In the genomic region with DNA sequence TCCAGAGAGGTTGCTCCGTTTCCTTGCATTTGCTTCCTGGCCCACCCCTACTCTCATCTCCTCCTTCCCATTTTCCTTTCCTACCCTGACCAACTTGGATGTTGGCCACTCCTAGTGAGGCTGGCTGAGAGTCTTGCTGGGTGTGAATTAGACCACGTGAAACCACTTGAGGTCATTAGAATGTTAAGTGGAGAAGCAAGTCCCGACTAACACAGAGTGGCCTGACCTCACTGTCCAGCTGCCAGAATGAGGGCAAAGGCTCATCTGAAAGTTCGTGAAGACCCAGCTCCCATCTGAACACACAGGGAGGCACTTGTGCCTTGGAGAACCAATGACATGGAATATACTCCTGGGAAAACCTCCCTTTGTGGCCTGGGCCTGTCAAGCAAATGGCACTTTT, we compare ENCODE assay signal across 18 cellular contexts.
DNase-seq lines count a peak whose midpoint lies in the region; ATAC-seq and TF ChIP-seq lines count a peak whose summit lies in the region.
"Had no signal": no experiment of that assay in that cellular context is flagged by ENCODE, and none has a peak within 500 bp of the region (broad histone marks: within the 10 kb centered on the region; RNA-seq: fewer than 3 reads in every experiment).

No MANE protein-coding gene starts in this region.

- H3K79me2 ChIP-seq in OCI-LY3 (ENCODE audit: low read length) = no peaks in the 10 kb centered on the region

- H3K9me3 ChIP-seq in OCI-LY3 (ENCODE audit: insufficient read depth, low read length) (no peaks in the 10 kb centered on the region), lower lobe of right lung (no peaks in the 10 kb centered on the region)
- H3K9me3 ChIP-seq: BE2C, HAP-1 had no signal

- ATAC-seq in lower lobe of right lung = peak; percentile 68 to 75
- no peak for ATAC-seq in stimulated activated memory B cell treated with anti-CD40 and anti-IgM and Interleukin-4, amounts not matched to agents 10 μg/mL and 1 μg/mL and 100 μg/mL, for 72 hours
- ATAC-seq: GM12878 had no signal

- intact Hi-C loops in lower lobe of right lung (cut with DNase I) = no loop called here

- no peaks in the 10 kb centered on the region for H3K27me3 Mint-ChIP-seq in neural crest cell (ENCODE audit: low read depth)
- H3K27me3 Mint-ChIP-seq in stimulated activated memory B cell treated with anti-CD40 and anti-IgM and Interleukin-4, amounts not matched to agents 10 μg/mL and 1 μg/mL and 100 μg/mL, for 72 hours = no peaks in the 10 kb centered on the region

- TF ChIP-seq CTCF in OCI-LY3 (IDR thresholded peaks at IDR 0.05; ENCODE audit: low read depth, low read length) (no peak), lower lobe of right lung (IDR thresholded peaks at IDR 0.05) (no peak), neural crest cell (conservative IDR thresholded peaks at IDR 0.05) (no peak)

- H4K20me1 ChIP-seq in OCI-LY3 (ENCODE audit: insufficient read depth, low read length) = no peaks in the 10 kb centered on the region

- H3K4me1 Mint-ChIP-seq in neural crest cell = no peaks in the 10 kb centered on the region
- H3K4me1 Mint-ChIP-seq in stimulated activated memory B cell treated with anti-CD40 and anti-IgM and Interleukin-4, amounts not matched to agents 10 μg/mL and 1 μg/mL and 100 μg/mL, for 72 hours = no peaks in the 10 kb centered on the region
- H3K4me1 Mint-ChIP-seq: CD8-positive, alpha-beta memory T cell had no signal

- peaks cover 3% of the 10 kb centered on the region for H3K9me3 Mint-ChIP-seq in neural crest cell
- no peaks in the 10 kb centered on the region for H3K9me3 Mint-ChIP-seq in stimulated activated memory B cell treated with anti-CD40 and anti-IgM and Interleukin-4, amounts not matched to agents 10 μg/mL and 1 μg/mL and 100 μg/mL, for 72 hours
- H3K9me3 Mint-ChIP-seq: CD4-positive, CD25-positive, alpha-beta regulatory T cell; CD8-positive, alpha-beta memory T cell had no signal

- H3K4me2 ChIP-seq in OCI-LY3 (ENCODE audit: low read length) = peak overlapping the region; percentile 68

- H3K36me3 ChIP-seq in OCI-LY3 (replicated peaks; ENCODE audit: low read depth, low read length) (no peaks in the 10 kb centered on the region), lower lobe of right lung (no peaks in the 10 kb centered on the region)
- H3K36me3 ChIP-seq: BE2C, HAP-1 had no signal

- DNase-seq in lower lobe of right lung (no peak), neural crest cell (ENCODE audit: low read depth, low spot score) (no peak), ureter (ENCODE audit: low spot score) (peak; percentile 24), AG20443 (ENCODE audit: low spot score) (no peak)
- DNase-seq: BE2C; C1 segment of cervical spinal cord; CD4-positive, CD25-positive, alpha-beta regulatory T cell; CD8-positive, alpha-beta memory T cell; COR-L47; DMS 273 treated with DMSO at 0.1 percent for 48 hours; DMS53; DND-41; EL; GM23248 had no signal

- H3K9ac ChIP-seq in OCI-LY3 (ENCODE audit: low read length) = peak overlapping the region; percentile 14; the same call in 1 of the 2 replicates
- H3K9ac ChIP-seq: GM23248 had no signal

- H3K4me1 ChIP-seq in OCI-LY3 (ENCODE audit: low read length) = peaks cover 30% of the 10 kb centered on the region
- H3K4me1 ChIP-seq in lower lobe of right lung = peaks cover 10% of the 10 kb centered on the region
- H3K4me1 ChIP-seq: BE2C, HAP-1 had no signal

- no peak overlapping the region for H3K4me3 ChIP-seq in OCI-LY3 (ENCODE audit: low read length)
- no peak overlapping the region for H3K4me3 ChIP-seq in lower lobe of right lung
- H3K4me3 ChIP-seq: GM12878, GM23248, HAP-1 had no signal

- H3K36me3 Mint-ChIP-seq in neural crest cell (ENCODE audit: low read depth) = no peaks in the 10 kb centered on the region
- no peaks in the 10 kb centered on the region for H3K36me3 Mint-ChIP-seq in stimulated activated memory B cell treated with anti-CD40 and anti-IgM and Interleukin-4, amounts not matched to agents 10 μg/mL and 1 μg/mL and 100 μg/mL, for 72 hours
- H3K36me3 Mint-ChIP-seq: CD4-positive, CD25-positive, alpha-beta regulatory T cell; CD8-positive, alpha-beta memory T cell had no signal

- no peak overlapping the region for H3K4me3 Mint-ChIP-seq in neural crest cell
- H3K4me3 Mint-ChIP-seq in stimulated activated memory B cell treated with anti-CD40 and anti-IgM and Interleukin-4, amounts not matched to agents 10 μg/mL and 1 μg/mL and 100 μg/mL, for 72 hours = no peak overlapping the region
- H3K4me3 Mint-ChIP-seq: CD8-positive, alpha-beta memory T cell had no signal

- H2AFZ ChIP-seq in OCI-LY3 (ENCODE audit: low read depth, low read length) = no peak overlapping the region
- H2AFZ ChIP-seq: GM23248 had no signal

- H3K27ac ChIP-seq in OCI-LY3 (ENCODE audit: low read length) (no peak overlapping the region), lower lobe of right lung (no peak overlapping the region)
- H3K27ac ChIP-seq: GM23248 had no signal

- H3K27me3 ChIP-seq in OCI-LY3 (ENCODE audit: low read depth, low read length) = no peaks in the 10 kb centered on the region
- no peaks in the 10 kb centered on the region for H3K27me3 ChIP-seq in lower lobe of right lung (ENCODE audit: low read depth)
- H3K27me3 ChIP-seq: BE2C had no signal

- H3K27ac Mint-ChIP-seq in neural crest cell (ENCODE audit: unreplicated experiment) = peak overlapping the region; percentile 43
- no peak overlapping the region for H3K27ac Mint-ChIP-seq in stimulated activated memory B cell treated with anti-CD40 and anti-IgM and Interleukin-4, amounts not matched to agents 10 μg/mL and 1 μg/mL and 100 μg/mL, for 72 hours
- H3K27ac Mint-ChIP-seq: CD4-positive, CD25-positive, alpha-beta regulatory T cell; CD8-positive, alpha-beta memory T cell had no signal
